8 cellular contexts compared by ENCODE assay signal in genomic region chr2:230987137-230988020, GRCh38. TPM values are rescaled to one million over a fixed set of nuclear protein-coding genes. Genes with fewer than 3 reads are reported as not detected.
DNase-seq lines count a peak whose midpoint lies in the region; ATAC-seq and TF ChIP-seq lines count a peak whose summit lies in the region.

No MANE protein-coding gene starts in this region.

- peaks cover 24% of the 10 kb centered on the region for H3K27me3 Mint-ChIP-seq in activated CD4-positive, alpha-beta memory T cell treated with anti-CD3 and anti-CD28 coated beads for 36 hours

- H3K27ac Mint-ChIP-seq in activated CD4-positive, alpha-beta memory T cell treated with anti-CD3 and anti-CD28 coated beads for 36 hours = peak overlapping the region; percentile 2

- no peak overlapping the region for H3K4me3 ChIP-seq in lung

- H3K27ac ChIP-seq in lung (ENCODE audit: low read depth in 1 of 2, low read length in 1 of 2) = no peak overlapping the region

- H3K36me3 Mint-ChIP-seq in activated CD4-positive, alpha-beta memory T cell treated with anti-CD3 and anti-CD28 coated beads for 36 hours = no peaks in the 10 kb centered on the region

- no peaks in the 10 kb centered on the region for H3K36me3 ChIP-seq in lung (ENCODE audit: control insufficient read depth in 2 of 2, insufficient read depth in 2 of 2, low read length in 2 of 2)

- H3K4me1 ChIP-seq in lung (ENCODE audit: control insufficient read depth in 2 of 2, insufficient read depth in 2 of 2, low read length in 2 of 2) = no peaks in the 10 kb centered on the region

- H3K9me3 Mint-ChIP-seq in activated CD4-positive, alpha-beta memory T cell treated with anti-CD3 and anti-CD28 coated beads for 36 hours = no peaks in the 10 kb centered on the region

- ATAC-seq in HG02610 (IDR thresholded peaks at IDR 0.05; ENCODE audit: unreplicated experiment) = peak; percentile 34
- ATAC-seq in lung (ENCODE audit: insufficient read depth, low FRiP score) = peak; percentile 87
- no peak for ATAC-seq in HG03175 (IDR thresholded peaks at IDR 0.05; ENCODE audit: unreplicated experiment)

- DNase-seq in DMS53 (lab: John Stamatoyannopoulos, UW) = peak; percentile 80
- peak; percentile 74 for DNase-seq in NCI-H510A (lab: John Stamatoyannopoulos, UW)
- DNase-seq in activated CD4-positive, alpha-beta memory T cell treated with anti-CD3 and anti-CD28 coated beads for 36 hours = peak; percentile 83
- peak; percentile 92 for DNase-seq in ecto neural progenitor cell (ENCODE audit: low spot score)
- DNase-seq in lung (ENCODE audit: low spot score) = peak; percentile 75
- DNase-seq in stimulated activated CD4-positive, alpha-beta T cell treated with anti-CD3 and anti-CD28 coated beads, Interleukin-4, amount 100 ng/mL, for 4 hours = peak; percentile 63 to 86

- TF ChIP-seq CTCF in lung (IDR thresholded peaks at IDR 0.05; ENCODE audit: control extremely low read depth, extremely low read depth) = peak; percentile 92

- H3K4me3 Mint-ChIP-seq in activated CD4-positive, alpha-beta memory T cell treated with anti-CD3 and anti-CD28 coated beads for 36 hours = peak overlapping the region; percentile 41

- WGBS in lung, 2 donors = 8 to 14% methylated on average over 34 of the region's 34 CpGs

- intact Hi-C loops in activated CD4-positive, alpha-beta memory T cell treated with anti-CD3 and anti-CD28 coated beads for 36 hours (cut with micrococcal nuclease) = loop anchor here (1.0 kb wide), 3 partner anchors 85 to 163 kb away; no protein-coding TSS in a partner anchor

- H3K4me1 Mint-ChIP-seq in activated CD4-positive, alpha-beta memory T cell treated with anti-CD3 and anti-CD28 coated beads for 36 hours (ENCODE audit: low read depth) = peaks cover 38% of the 10 kb centered on the region

- H3K9me3 ChIP-seq in lung (ENCODE audit: control insufficient read depth in 2 of 2, insufficient read depth in 1 of 2, low read length in 1 of 2) = peaks cover 0 to 2% of the 10 kb centered on the region in 2 donors

- POLR2A ChIA-PET in activated CD4-positive, alpha-beta memory T cell treated with anti-CD3 and anti-CD28 coated beads for 36 hours (lab: Charles Lee) = interaction anchor here (1.3 to 4.8 kb wide), 3 partner anchors 63 to 86 kb away, joined by 3 to 49 read pairs (median 15); partner anchors contain the start of gene GPR55

- CTCF ChIA-PET in activated CD4-positive, alpha-beta memory T cell treated with anti-CD3 and anti-CD28 coated beads for 36 hours (lab: Charles Lee) = interaction anchor here (0.6 to 11.0 kb wide), 43 partner anchors 8 to 170 kb away, joined by 3 to 313 read pairs (median 5); partner anchors contain the start of genes GPR55, ITM2C and SPATA3

- H3K27me3 ChIP-seq in lung (ENCODE audit: control insufficient read depth, insufficient read depth) = peaks cover 5% of the 10 kb centered on the region

RNA-seq across cellular contexts. Expression of gene SPATA3, which starts 8.5 kb away (rescaled TPM):
- under 1 TPM; 0.24 to 0.53 TPM for total RNA-seq in activated CD4-positive, alpha-beta memory T cell treated with anti-CD3 and anti-CD28 coated beads for 36 hours
- total RNA-seq in lung = not detected
- polyA plus RNA-seq in lung = not detected

RNA-seq across cellular contexts. Expression of gene C2orf72, which starts 49.9 kb away (rescaled TPM):
- under 1 TPM; 0.34 to 0.55 TPM for total RNA-seq in activated CD4-positive, alpha-beta memory T cell treated with anti-CD3 and anti-CD28 coated beads for 36 hours
- 1 to 10 TPM in 1 of 2 donors, under 1 TPM in 1; 0.65 to 1.3 TPM for total RNA-seq in lung
- under 1 TPM; 0.28 to 0.46 TPM for polyA plus RNA-seq in lung
